13 cellular contexts compared by ENCODE assay signal in the genomic region with DNA sequence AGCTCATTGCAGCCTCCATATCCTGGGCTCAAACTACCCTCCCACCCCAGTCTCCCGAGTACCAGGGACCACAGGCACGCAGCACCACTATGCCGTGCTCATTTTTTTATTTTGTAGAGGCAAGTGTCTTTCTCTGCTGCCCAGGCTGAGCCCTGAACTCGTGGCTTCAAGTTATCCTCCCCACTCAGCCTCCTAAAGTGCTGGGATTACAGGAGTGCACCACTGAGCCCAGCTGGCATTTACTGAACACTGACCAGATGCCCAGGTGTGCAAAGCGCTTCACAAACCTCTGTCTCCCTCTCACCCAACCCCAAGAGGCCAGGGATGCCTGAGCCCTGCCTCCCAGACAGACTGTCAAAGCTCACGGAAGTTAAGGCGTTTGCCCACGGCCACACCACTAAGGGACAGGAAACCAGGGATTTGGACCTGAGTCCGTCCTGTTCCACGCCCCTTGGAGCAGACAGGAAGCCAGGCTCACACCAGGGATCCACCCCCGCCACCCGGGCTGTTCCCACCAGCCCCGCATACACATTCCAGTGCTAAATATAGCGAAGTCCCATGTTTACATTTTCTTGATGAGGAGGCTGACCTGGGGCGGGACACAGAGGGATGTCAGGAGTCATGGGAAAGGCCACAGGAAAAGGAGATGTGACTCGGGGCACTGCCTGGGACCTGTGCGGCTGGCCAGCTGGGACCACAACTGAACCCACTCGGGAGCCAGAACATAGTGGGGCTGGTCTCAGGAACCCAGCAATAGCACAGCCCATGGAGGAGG. TPM values are rescaled to one million over a fixed set of nuclear protein-coding genes. Genes with fewer than 3 reads are reported as not detected.
DNase-seq lines count a peak whose midpoint lies in the region; ATAC-seq lines count a peak whose summit lies in the region.
"Had no signal": no experiment of that assay in that cellular context is flagged by ENCODE, and none has a peak within 500 bp of the region (broad histone marks: within the 10 kb centered on the region; RNA-seq: fewer than 3 reads in every experiment).

No MANE protein-coding gene starts in this region.

- ATAC-seq in esophagus mucosa: peak; percentile 27
- ATAC-seq: T-cell had no signal

- DNase-seq in AG08396 (ENCODE audit: low spot score) (peak; percentile 79), LHCN-M2 (ENCODE audit: low read depth) (peak; percentile 6), lung microvascular endothelial cell (ENCODE audit: low read depth in 2 of 2) (peak; percentile 35 to 58), T-helper 2 cell (no peak), NCI-H1417 treated with DMSO at 0.1 percent for 48 hours (lab: John Stamatoyannopoulos, UW) (no peak), mucosa of gallbladder (ENCODE audit: low spot score) (no peak), T1000 (lab: John Stamatoyannopoulos, UW) (no peak)
- DNase-seq: ACHN; effector memory CD4-positive, alpha-beta T cell; NCI-H526; retina; T-cell had no signal

RNA-seq across cellular contexts. Expression of a gene that starts 51.2 kb away (rescaled TPM):
- total RNA-seq in LHCN-M2 (2014; rRNA removed) (not detected in 2 replicates), esophagus mucosa (0.56 TPM), lung microvascular endothelial cell (0.20 and 0.44 TPM in 2 replicates), mucosa of gallbladder (260 TPM)
- polyA plus RNA-seq in LHCN-M2 (2012): not detected

Comparison
In these comparisons a context has a peak if more than half of its experiments do, and no peak if none do; other contexts are left out.
1. DNase-seq: peak in AG08396 (single experiment), LHCN-M2 (single experiment) and lung microvascular endothelial cell (2 of 2); none in T-helper 2 cell (0 of 5), NCI-H1417 treated with DMSO at 0.1 percent for 48 hours (single experiment), mucosa of gallbladder (single experiment) and T1000 (single experiment).
2. RNA of a gene that starts 51.2 kb away (total RNA-seq): 260 TPM in mucosa of gallbladder (single experiment); 0.56 TPM in esophagus mucosa (single experiment), 0.20 to 0.44 TPM in lung microvascular endothelial cell and not detected in LHCN-M2; every median in the first group is over 100 times any median in the second.